In genomic region chr5:150734579-150735384, GRCh38 we compare ENCODE assay signal across 8 cellular contexts. TPM values are rescaled to one million over a fixed set of nuclear protein-coding genes. Genes with fewer than 3 reads are reported as not detected.
DNase-seq lines count a peak whose midpoint lies in the region; ATAC-seq, FAIRE-seq and TF ChIP-seq lines count a peak whose summit lies in the region.

No MANE protein-coding gene starts in this region.

- H3K9me3 ChIP-seq in A673 (ENCODE audit: low read depth, low read length, poor library complexity, severe bottlenecking) (no peaks in the 10 kb centered on the region), colonic mucosa (no peaks in the 10 kb centered on the region), small intestine (ENCODE audit: control insufficient read depth, low read depth) (no peaks in the 10 kb centered on the region)

- POLR2A ChIA-PET in A673 (lab: Charles Lee; ENCODE audit: low non-redundant PET), result no interaction called here

- peaks cover 11% of the 10 kb centered on the region for H3K9me3 Mint-ChIP-seq in chondrocyte (ENCODE audit: low read depth)

- no peak overlapping the region for H3K9ac ChIP-seq in colonic mucosa (ENCODE audit: low read depth in 2 of 2, low read length in 2 of 2)

- no peaks in the 10 kb centered on the region for H3K27me3 Mint-ChIP-seq in chondrocyte (ENCODE audit: low read depth)

- no peak overlapping the region for H3K27ac Mint-ChIP-seq in chondrocyte (ENCODE audit: unreplicated experiment)

- in situ Hi-C loops in KBM-7 (cut with MboI; ENCODE audit: low pct_unique_long_range_greater_than_20kb, low sequenced_read_pairs), result no loop called here

- H3K36me3 ChIP-seq in A673 (ENCODE audit: insufficient read depth, low read length, poor library complexity, severe bottlenecking) (peaks cover 33% of the 10 kb centered on the region), colonic mucosa (peaks cover 7% of the 10 kb centered on the region), small intestine (ENCODE audit: control insufficient read depth in 2 of 2, insufficient read depth in 2 of 2, low read length in 2 of 2) (peaks cover 9 to 15% of the 10 kb centered on the region in 2 donors)

- no peak for ATAC-seq in HG02840 (IDR thresholded peaks at IDR 0.05; ENCODE audit: low FRiP score, unreplicated experiment)

- H3K27me3 ChIP-seq in A673 (replicated peaks; ENCODE audit: insufficient read depth, low read depth, low read length, poor library complexity), result no peaks in the 10 kb centered on the region
- H3K27me3 ChIP-seq in colonic mucosa, result no peaks in the 10 kb centered on the region
- no peaks in the 10 kb centered on the region for H3K27me3 ChIP-seq in small intestine (ENCODE audit: control insufficient read depth in 2 of 2, insufficient read depth in 2 of 2, low read length in 2 of 2)

- H3K4me1 ChIP-seq in A673 (ENCODE audit: insufficient read depth, low read length, poor library complexity, severe bottlenecking) (no peaks in the 10 kb centered on the region), colonic mucosa (no peaks in the 10 kb centered on the region), small intestine (ENCODE audit: control insufficient read depth in 2 of 2, insufficient read depth in 1 of 2, low read depth in 1 of 2, low read length in 1 of 2) (no peaks in the 10 kb centered on the region)

- H3K27ac ChIP-seq in A673 (ENCODE audit: low read depth, low read length, poor library complexity, severe bottlenecking), result no peak overlapping the region
- H3K27ac ChIP-seq in colonic mucosa, result peak overlapping the region; percentile 23
- H3K27ac ChIP-seq in small intestine (ENCODE audit: low read depth in 1 of 2, low read length in 1 of 2), result peak overlapping the region in 1 of 2 donors; percentile 42

- H3K4me1 Mint-ChIP-seq in chondrocyte (ENCODE audit: low read depth), result peaks cover 23% of the 10 kb centered on the region

- H3K4me3 Mint-ChIP-seq in chondrocyte (ENCODE audit: unreplicated experiment), result no peak overlapping the region

- DNase-seq in A673 (ENCODE audit: low spot score) (peak; percentile 29), GM19240 (ENCODE audit: insufficient read length, low spot score) (peak; percentile 4), KBM-7 (peak; percentile 92), colonic mucosa (peak; percentile 36), small intestine (peak; percentile 5), chondrocyte (ENCODE audit: low spot score) (no peak), ureter (ENCODE audit: low spot score) (no peak)

- peaks cover 27% of the 10 kb centered on the region for H3K36me3 Mint-ChIP-seq in chondrocyte (ENCODE audit: low read depth)

- no TSS peak for BruUV-seq in A673 (replicated peaks; lab: Mats Ljungman, UMichigan)

- intact Hi-C loops in A673 (cut with micrococcal nuclease; ENCODE audit: unreplicated experiment), result no loop called here
- intact Hi-C loops in colonic mucosa (cut with DNase I), result no loop called here

- CTCF ChIA-PET in A673 (lab: Charles Lee), result no interaction called here

- WGBS in small intestine, 3 donors, result 67 to 87% (median 78%) methylated on average over 7 of the region's 7 CpGs

- TF ChIP-seq CTCF in A673 (conservative IDR thresholded peaks at IDR 0.05; ENCODE audit: low read depth, low read length) (no peak), colonic mucosa (IDR thresholded peaks at IDR 0.05) (no peak), chondrocyte (IDR thresholded peaks at IDR 0.05) (no peak)

- no peak overlapping the region for H3K4me3 ChIP-seq in A673 (ENCODE audit: low read depth, low read length, poor library complexity, severe bottlenecking)
- H3K4me3 ChIP-seq in colonic mucosa, result no peak overlapping the region
- no peak overlapping the region for H3K4me3 ChIP-seq in small intestine (ENCODE audit: low read depth in 1 of 2, low read length in 2 of 2)

- FAIRE-seq in small intestine (lab: Jason Lieb, UNC), result no peak

RNA-seq across cellular contexts. Expression of gene DCTN4, which starts 24.0 kb away (rescaled TPM):
- total RNA-seq in A673 (2021), result 62.3 and 67.6 TPM in 2 replicates
- total RNA-seq in colonic mucosa, result 10 to 100 TPM; 40.8 to 45.2 TPM
- 10 to 100 TPM; 15.7 to 21.9 (median 17.9) TPM for polyA plus RNA-seq in small intestine
- total RNA-seq in chondrocyte, result 50.5 to 54.8 TPM (median 50.8 TPM) in 3 replicates
- total RNA-seq in ureter, result 93.0 TPM

RNA-seq across cellular contexts. Expression of gene RBM22, which starts 33.9 kb away (rescaled TPM):
- 58.7 and 66.8 TPM in 2 replicates for total RNA-seq in A673 (2021)
- total RNA-seq in colonic mucosa, result 10 to 100 TPM; 40.0 to 42.6 TPM
- polyA plus RNA-seq in small intestine, result 10 to 100 TPM; 28.1 to 34.7 (median 29.5) TPM
- total RNA-seq in chondrocyte, result 34.7 to 39.7 TPM (median 36.0 TPM) in 3 replicates
- total RNA-seq in ureter, result 44.6 TPM

RNA-seq across cellular contexts. Expression of gene SMIM3, which starts 43.8 kb away (rescaled TPM):
- total RNA-seq in A673 (2021) (11.6 and 14.5 TPM in 2 replicates), colonic mucosa (10 to 100 TPM; 10.1 to 12.6 TPM), chondrocyte (9.0 to 13.0 TPM (median 12.5 TPM) in 3 replicates), ureter (23.1 TPM)
- 10 to 100 TPM; 16.3 to 24.6 (median 24.3) TPM for polyA plus RNA-seq in small intestine

Comparison
In these comparisons a context has a peak if more than half of its experiments do, and no peak if none do; other contexts are left out.
1. DNase-seq: peak in A673 (single experiment), GM19240 (single experiment), KBM-7 (single experiment), colonic mucosa (single experiment) and small intestine (single experiment); none in chondrocyte (single experiment) and ureter (single experiment).